Comparison of ENCODE assay signal across 21 cellular contexts in genomic region chr14:68741481-68741799, GRCh38. TPM values are rescaled to one million over a fixed set of nuclear protein-coding genes. Genes with fewer than 3 reads are reported as not detected.
A peak's percentile ranks its signal among the peaks of the same experiment; 100 is the strongest.
DNase-seq lines count a peak whose midpoint lies in the region; ATAC-seq and TF ChIP-seq lines count a peak whose summit lies in the region.
"Had no signal": no experiment of that assay in that cellular context is flagged by ENCODE, and none has a peak within 500 bp of the region (broad histone marks: within the 10 kb centered on the region; RNA-seq: fewer than 3 reads in every experiment).

No MANE protein-coding gene starts in this region.

- H3K9me3 ChIP-seq in BLaER1: peaks cover 10% of the 10 kb centered on the region
- peaks cover 5% of the 10 kb centered on the region; the same call in 1 of the 2 replicates for H3K9me3 ChIP-seq in OCI-LY7 (ENCODE audit: low read length)
- H3K9me3 ChIP-seq: Peyer's patch had no signal

- H3K4me2 ChIP-seq in BLaER1: peak overlapping the region; percentile 65
- H3K4me2 ChIP-seq in OCI-LY7 (ENCODE audit: low read length): peak overlapping the region; percentile 36

- POLR2A ChIA-PET in OCI-LY7 (lab: Charles Lee): no interaction called here

- DNase-seq in OCI-LY7 (ENCODE audit: low spot score) (no peak), naive B cell (no peak), NCI-H2227 (lab: John Stamatoyannopoulos, UW; ENCODE audit: unreplicated experiment) (no peak)
- no peak for DNase-seq in activated T-cell treated with anti-CD3 and anti-CD28 coated beads, Interleukin-2, amount 50 U/mL, for 72 hours
- no peak for DNase-seq in activated CD4-positive, CD25-positive, alpha-beta regulatory T cell treated with anti-CD3 and anti-CD28 coated beads, Interleukin-2, amount 50 U/mL, for 72 hours
- DNase-seq: Caco-2; CD4-positive, alpha-beta memory T cell; DMS153; H9; HFFc6; NCI-H1092 treated with DMSO at 0.1 percent for 48 hours; NCI-H1436 treated with DMSO at 0.1 percent for 48 hours; NCI-H1930; NCI-H2227 treated with DMSO at 0.1 percent for 48 hours; NCI-H510A; NCI-H748 treated with DMSO at 0.1 percent for 48 hours had no signal

- no peak overlapping the region for H3K27ac ChIP-seq in BLaER1
- H3K27ac ChIP-seq in OCI-LY7 (ENCODE audit: low read depth, low read length, poor library complexity, severe bottlenecking): no peak overlapping the region

- CTCF ChIA-PET in OCI-LY7 (lab: Charles Lee; ENCODE audit: unreplicated experiment): no interaction called here

- no peak overlapping the region for H3K4me3 ChIP-seq in BLaER1
- no peak overlapping the region for H3K4me3 ChIP-seq in OCI-LY7 (ENCODE audit: low read depth, low read length, poor library complexity, severe bottlenecking)
- H3K4me3 ChIP-seq: Peyer's patch had no signal

- ATAC-seq in GM18870 (IDR thresholded peaks at IDR 0.05; ENCODE audit: unreplicated experiment) (peak; percentile 17), naive B cell (ENCODE audit: low read depth in 2 of 2) (no peak)
- ATAC-seq in activated T-cell treated with anti-CD3 and anti-CD28 coated beads, Interleukin-2, amount 50 U/mL, for 72 hours (replicated peaks in 1 of 2): no peak
- ATAC-seq: SK-N-SH treated with all-trans-retinoic acid at 6 μM for 48 hours had no signal

- H3K9ac ChIP-seq in BLaER1: no peak overlapping the region

- H3K9me3 Mint-ChIP-seq in naive B cell: no peaks in the 10 kb centered on the region
- H3K9me3 Mint-ChIP-seq in activated T-cell treated with anti-CD3 and anti-CD28 coated beads, Interleukin-2, amount 50 U/mL, for 72 hours: peaks cover 2 to 5% of the 10 kb centered on the region in 2 donors
- H3K9me3 Mint-ChIP-seq: CD4-positive, alpha-beta memory T cell; HFFc6; T-cell had no signal

- H3K79me2 ChIP-seq in OCI-LY7 (ENCODE audit: insufficient read depth, low read depth, low read length): no peaks in the 10 kb centered on the region

- no TSS peak for BruUV-seq in OCI-LY7 (replicated peaks; lab: Mats Ljungman, UMichigan)

- peaks cover 27% of the 10 kb centered on the region for H3K4me1 ChIP-seq in BLaER1
- peaks cover 35% of the 10 kb centered on the region for H3K4me1 ChIP-seq in OCI-LY7 (ENCODE audit: insufficient read depth, low read length, poor library complexity, severe bottlenecking)

- intact Hi-C loops in OCI-LY7 (cut with micrococcal nuclease; ENCODE audit: unreplicated experiment): no loop called here

- peak overlapping the region in 6 of 8 donors; percentile 42 to 87 (median 76) for H3K4me3 Mint-ChIP-seq in naive B cell
- no peak overlapping the region for H3K4me3 Mint-ChIP-seq in activated T-cell treated with anti-CD3 and anti-CD28 coated beads, Interleukin-2, amount 50 U/mL, for 72 hours
- H3K4me3 Mint-ChIP-seq: CD4-positive, alpha-beta memory T cell; H9; HFFc6; T-cell had no signal

- no peak for TF ChIP-seq CTCF in OCI-LY7 (conservative IDR thresholded peaks at IDR 0.05; ENCODE audit: low read length)

- H3K27me3 Mint-ChIP-seq in naive B cell: no peaks in the 10 kb centered on the region
- H3K27me3 Mint-ChIP-seq in activated T-cell treated with anti-CD3 and anti-CD28 coated beads, Interleukin-2, amount 50 U/mL, for 72 hours (ENCODE audit: low read depth): no peaks in the 10 kb centered on the region
- H3K27me3 Mint-ChIP-seq: T-cell had no signal

- H2AFZ ChIP-seq in OCI-LY7 (ENCODE audit: low read length): no peak overlapping the region

- peaks cover 53 to 77% (median 63%) of the 10 kb centered on the region in 3 donors for H3K4me1 Mint-ChIP-seq in naive B cell
- H3K4me1 Mint-ChIP-seq in activated T-cell treated with anti-CD3 and anti-CD28 coated beads, Interleukin-2, amount 50 U/mL, for 72 hours (ENCODE audit: low read depth): peaks cover 12% of the 10 kb centered on the region

- H4K20me1 ChIP-seq in BLaER1 (no peaks in the 10 kb centered on the region), OCI-LY7 (ENCODE audit: insufficient read depth, low read length) (no peaks in the 10 kb centered on the region)

- H3K9me2 ChIP-seq in OCI-LY7 (ENCODE audit: insufficient read depth, low read length): no peaks in the 10 kb centered on the region

- H3K36me3 Mint-ChIP-seq in naive B cell: no peaks in the 10 kb centered on the region
- H3K36me3 Mint-ChIP-seq in activated T-cell treated with anti-CD3 and anti-CD28 coated beads, Interleukin-2, amount 50 U/mL, for 72 hours (ENCODE audit: insufficient read depth in 2 of 2): peaks cover 3% of the 10 kb centered on the region in 2 donors
- H3K36me3 Mint-ChIP-seq: CD4-positive, alpha-beta memory T cell; T-cell had no signal

- H3K27ac Mint-ChIP-seq in naive B cell: peak overlapping the region; percentile 83 to 98 (median 92)
- H3K27ac Mint-ChIP-seq in activated T-cell treated with anti-CD3 and anti-CD28 coated beads, Interleukin-2, amount 50 U/mL, for 72 hours: no peak overlapping the region
- H3K27ac Mint-ChIP-seq: H9, HFFc6, T-cell had no signal

- no peaks in the 10 kb centered on the region for H3K27me3 ChIP-seq in BLaER1
- H3K27me3 ChIP-seq: Peyer's patch had no signal

- H3K36me3 ChIP-seq in BLaER1 (no peaks in the 10 kb centered on the region), OCI-LY7 (ENCODE audit: insufficient read depth, low read length) (no peaks in the 10 kb centered on the region)
- H3K36me3 ChIP-seq: Peyer's patch had no signal

RNA-seq across cellular contexts. Expression of gene ZFP36L1, which starts 51.4 kb away (rescaled TPM):
- total RNA-seq in OCI-LY7 (2014; rRNA removed; shearing (Covaris generic)): 24.2 and 25.6 TPM in 2 replicates
- 51.4 and 57.0 TPM in 2 replicates for total RNA-seq in OCI-LY7 (2022)
- polyA plus RNA-seq in naive B cell (ENCODE audit: low read depth in 6 of 6): 100 to 1,000 TPM in 5 of 6 donors, 10 to 100 TPM in 1; 99.2 to 447 (median 302) TPM
- 10 to 100 TPM; 95.0 TPM for total RNA-seq in activated T-cell treated with anti-CD3 and anti-CD28 coated beads, Interleukin-2, amount 50 U/mL, for 72 hours

Comparison
In these comparisons a context has a peak if more than half of its experiments do, and no peak if none do; other contexts are left out.
1. H3K4me3 Mint-ChIP-seq: peak in naive B cell (6 of 8); none in activated T-cell treated with anti-CD3 and anti-CD28 coated beads, Interleukin-2, amount 50 U/mL, for 72 hours (0 of 2).